Comparison of ENCODE assay signal across 17 cellular contexts in genomic region chr7:36638140-36638539, GRCh38.
A peak's percentile ranks its signal among the peaks of the same experiment; 100 is the strongest.
DNase-seq lines count a peak whose midpoint lies in the region; ATAC-seq lines count a peak whose summit lies in the region.
"Had no signal": no experiment of that assay in that cellular context is flagged by ENCODE, and none has a peak within 500 bp of the region (broad histone marks: within the 10 kb centered on the region; RNA-seq: fewer than 3 reads in every experiment).

No MANE protein-coding gene starts in this region.

- peak overlapping the region; percentile 20 for H3K27ac Mint-ChIP-seq in activated CD4-positive, alpha-beta T cell treated with anti-CD3 and anti-CD28 coated beads for 36 hours
- H3K27ac Mint-ChIP-seq in T-helper 2 cell treated with Interferon-gamma antibody and Interleukin-4, amounts not matched to agents 5 μg/mL and 100 μg/mL, for 36 hours: peak overlapping the region; percentile 95
- H3K27ac Mint-ChIP-seq in natural killer cell treated with Interleukin-12 subunit alpha and Interleukin-12 subunit beta and Interleukin-15 and Interleukin-18, amount 100 ng/mL, for 72 hours: peak overlapping the region; percentile 98 to 100

- intact Hi-C loops in activated CD4-positive, alpha-beta T cell treated with anti-CD3 and anti-CD28 coated beads for 36 hours (cut with DNase I, micrococcal nuclease): no loop called here

- no peak for DNase-seq in activated CD4-positive, alpha-beta T cell treated with anti-CD3 and anti-CD28 coated beads for 36 hours
- no peak for DNase-seq in activated CD4-positive, alpha-beta T cell treated with anti-CD3 and anti-CD28 coated beads for 1 hour
- DNase-seq in T-helper 2 cell treated with Interferon-gamma antibody and Interleukin-4, amounts not matched to agents 5 μg/mL and 100 μg/mL, for 36 hours (ENCODE audit: low spot score): no peak
- DNase-seq in natural killer cell treated with Interleukin-12 subunit alpha and Interleukin-12 subunit beta and Interleukin-15 and Interleukin-18, amount 100 ng/mL, for 72 hours (ENCODE audit: low spot score): no peak
- DNase-seq in NCI-H526 (lab: John Stamatoyannopoulos, UW) (no peak), medulla oblongata (ENCODE audit: extremely low spot score) (no peak)
- DNase-seq: activated CD4-positive, CD25-positive, alpha-beta regulatory T cell; left cardiac atrium; NCI-H2171; pancreas; SHP77 treated with DMSO at 0.1 percent for 48 hours; stimulated activated CD4-positive, alpha-beta T cell treated with anti-CD3 and anti-CD28 coated beads, Interleukin-1b, Interleukin-23, amount 100 ng/mL, for 48 hours; substantia nigra had no signal

- no peak for ATAC-seq in activated CD4-positive, alpha-beta T cell treated with anti-CD3 and anti-CD28 coated beads for 36 hours
- no peak for ATAC-seq in natural killer cell treated with Interleukin-12 subunit alpha and Interleukin-12 subunit beta and Interleukin-15 and Interleukin-18, amount 100 ng/mL, for 72 hours
- ATAC-seq in GM21528 (IDR thresholded peaks at IDR 0.05; ENCODE audit: low FRiP score, unreplicated experiment): no peak
- ATAC-seq: GM12878, left cardiac atrium, pancreas had no signal

- H3K4me1 Mint-ChIP-seq in activated CD4-positive, alpha-beta T cell treated with anti-CD3 and anti-CD28 coated beads for 36 hours: peaks cover 63% of the 10 kb centered on the region
- peaks cover 38% of the 10 kb centered on the region for H3K4me1 Mint-ChIP-seq in T-helper 2 cell treated with Interferon-gamma antibody and Interleukin-4, amounts not matched to agents 5 μg/mL and 100 μg/mL, for 36 hours (ENCODE audit: low read depth)
- peaks cover 53 to 64% of the 10 kb centered on the region in 2 donors for H3K4me1 Mint-ChIP-seq in natural killer cell treated with Interleukin-12 subunit alpha and Interleukin-12 subunit beta and Interleukin-15 and Interleukin-18, amount 100 ng/mL, for 72 hours (ENCODE audit: low read depth in 2 of 2)

- H3K27ac ChIP-seq in KOPT-K1 (ENCODE audit: low read depth, low read length, poor library complexity, severe bottlenecking): peak overlapping the region; percentile 57
- H3K27ac ChIP-seq: coronary artery, pancreas had no signal

- no peak overlapping the region for H3K4me3 Mint-ChIP-seq in activated CD4-positive, alpha-beta T cell treated with anti-CD3 and anti-CD28 coated beads for 36 hours
- no peak overlapping the region for H3K4me3 Mint-ChIP-seq in T-helper 2 cell treated with Interferon-gamma antibody and Interleukin-4, amounts not matched to agents 5 μg/mL and 100 μg/mL, for 36 hours
- H3K4me3 Mint-ChIP-seq in natural killer cell treated with Interleukin-12 subunit alpha and Interleukin-12 subunit beta and Interleukin-15 and Interleukin-18, amount 100 ng/mL, for 72 hours: no peak overlapping the region

- no peaks in the 10 kb centered on the region for H3K36me3 ChIP-seq in KOPT-K1 (ENCODE audit: insufficient read depth, low read length)
- H3K36me3 ChIP-seq: pancreas had no signal

- no peaks in the 10 kb centered on the region for H3K9me3 Mint-ChIP-seq in activated CD4-positive, alpha-beta T cell treated with anti-CD3 and anti-CD28 coated beads for 36 hours (ENCODE audit: low read depth)
- no peaks in the 10 kb centered on the region for H3K9me3 Mint-ChIP-seq in T-helper 2 cell treated with Interferon-gamma antibody and Interleukin-4, amounts not matched to agents 5 μg/mL and 100 μg/mL, for 36 hours
- no peaks in the 10 kb centered on the region for H3K9me3 Mint-ChIP-seq in natural killer cell treated with Interleukin-12 subunit alpha and Interleukin-12 subunit beta and Interleukin-15 and Interleukin-18, amount 100 ng/mL, for 72 hours

- CTCF ChIA-PET in activated CD4-positive, alpha-beta T cell treated with anti-CD3 and anti-CD28 coated beads for 36 hours (lab: Charles Lee): interaction anchor here (0.6 to 3.1 kb wide), 6 partner anchors 11 to 97 kb away, joined by 3 to 15 read pairs (median 5); no protein-coding TSS in a partner anchor

- no peaks in the 10 kb centered on the region for H3K9me3 ChIP-seq in KOPT-K1 (ENCODE audit: insufficient read depth, low read length, poor library complexity, severe bottlenecking)
- H3K9me3 ChIP-seq: pancreas had no signal

- POLR2A ChIA-PET in activated CD4-positive, alpha-beta T cell treated with anti-CD3 and anti-CD28 coated beads for 36 hours (lab: Charles Lee): no interaction called here

- H3K27me3 Mint-ChIP-seq in activated CD4-positive, alpha-beta T cell treated with anti-CD3 and anti-CD28 coated beads for 36 hours: no peaks in the 10 kb centered on the region
- H3K27me3 Mint-ChIP-seq in T-helper 2 cell treated with Interferon-gamma antibody and Interleukin-4, amounts not matched to agents 5 μg/mL and 100 μg/mL, for 36 hours (ENCODE audit: low read depth): no peaks in the 10 kb centered on the region
- no peaks in the 10 kb centered on the region for H3K27me3 Mint-ChIP-seq in natural killer cell treated with Interleukin-12 subunit alpha and Interleukin-12 subunit beta and Interleukin-15 and Interleukin-18, amount 100 ng/mL, for 72 hours

- H3K36me3 Mint-ChIP-seq in activated CD4-positive, alpha-beta T cell treated with anti-CD3 and anti-CD28 coated beads for 36 hours (ENCODE audit: low read depth): peaks cover 15% of the 10 kb centered on the region
- H3K36me3 Mint-ChIP-seq in T-helper 2 cell treated with Interferon-gamma antibody and Interleukin-4, amounts not matched to agents 5 μg/mL and 100 μg/mL, for 36 hours (ENCODE audit: low read depth): peaks cover 48% of the 10 kb centered on the region
- H3K36me3 Mint-ChIP-seq in natural killer cell treated with Interleukin-12 subunit alpha and Interleukin-12 subunit beta and Interleukin-15 and Interleukin-18, amount 100 ng/mL, for 72 hours: peaks cover 20% of the 10 kb centered on the region

Comparison
In these comparisons a context has a peak if more than half of its experiments do, and no peak if none do; other contexts are left out.
1. H3K27ac Mint-ChIP-seq: peak in every context shown above with its lines; median percentile 99 in natural killer cell treated with Interleukin-12 subunit alpha and Interleukin-12 subunit beta and Interleukin-15 and Interleukin-18, amount 100 ng/mL, for 72 hours; 95 in T-helper 2 cell treated with Interferon-gamma antibody and Interleukin-4, amounts not matched to agents 5 μg/mL and 100 μg/mL, for 36 hours; 20 in activated CD4-positive, alpha-beta T cell treated with anti-CD3 and anti-CD28 coated beads for 36 hours.